In genomic region chr18:37779220-37779619, GRCh38 we compare ENCODE assay signal across 19 cellular contexts.
"Had no signal": no experiment of that assay in that cellular context is flagged by ENCODE, and none has a peak within 500 bp of the region (broad histone marks: within the 10 kb centered on the region; RNA-seq: fewer than 3 reads in every experiment).

No MANE protein-coding gene starts in this region.

- H3K4me1 ChIP-seq: adrenal gland, ascending aorta, breast epithelium, colonic mucosa, gastroesophageal sphincter had no signal

- H3K4me3 ChIP-seq: adrenal gland, ascending aorta, breast epithelium, cardiac muscle cell, colonic mucosa, esophagus squamous epithelium, gastroesophageal sphincter had no signal

- ATAC-seq: activated naive CD8-positive, alpha-beta T cell treated with anti-CD3 and anti-CD28 coated beads, Interleukin-2, amount 50 U/mL, for 24 hours; activated T-helper 17 cell treated with anti-CD3 and anti-CD28 coated beads, Interleukin-2, amount 50 U/mL, for 72 hours had no signal

- FAIRE-seq: endometrium, endothelial cell of umbilical vein had no signal

- H3K27me3 ChIP-seq: adrenal gland, ascending aorta, breast epithelium, cardiac muscle cell, colonic mucosa had no signal

- DNase-seq: activated CD4-positive, alpha-beta T cell treated with anti-CD3 and anti-CD28 coated beads for 1 hour; activated CD4-positive, alpha-beta T cell treated with anti-CD3 and anti-CD28 coated beads for 4 hours; activated effector memory CD4-positive, alpha-beta T cell treated with anti-CD3 and anti-CD28 coated beads, Interleukin-2, amount 50 U/mL, for 16 hours; activated T-cell treated with anti-CD3 and anti-CD28 coated beads for 4 hours; activated T-cell treated with anti-CD3 and anti-CD28 coated beads, Interleukin-2, amount 50 U/mL, for 4 hours; central memory CD4-positive, alpha-beta T cell; effector CD8-positive, alpha-beta T cell; esophagus squamous epithelium had no signal

- H3K9me3 ChIP-seq: adrenal gland, ascending aorta, breast epithelium, colonic mucosa, esophagus squamous epithelium, gastroesophageal sphincter had no signal

- H3K27ac ChIP-seq: adrenal gland, ascending aorta, breast epithelium, cardiac muscle cell, colonic mucosa, epithelial cell of prostate, esophagus squamous epithelium, gastroesophageal sphincter had no signal

- H3K36me3 ChIP-seq: adrenal gland, ascending aorta, breast epithelium, cardiac muscle cell, colonic mucosa, esophagus squamous epithelium, gastroesophageal sphincter had no signal
